9 cellular contexts compared by ENCODE assay signal in genomic region chr11:47394050-47394321, GRCh38. TPM values are rescaled to one million over a fixed set of nuclear protein-coding genes. Genes with fewer than 3 reads are reported as not detected.
DNase-seq lines count a peak whose midpoint lies in the region; ATAC-seq, FAIRE-seq and TF ChIP-seq lines count a peak whose summit lies in the region.
"Had no signal": no experiment of that assay in that cellular context is flagged by ENCODE, and none has a peak within 500 bp of the region (broad histone marks: within the 10 kb centered on the region; RNA-seq: fewer than 3 reads in every experiment).

No MANE protein-coding gene starts in this region.

- peak overlapping the region; percentile 72 for H3K4me3 Mint-ChIP-seq in CD8-positive, alpha-beta T cell
- peak overlapping the region; percentile 80 for H3K4me3 Mint-ChIP-seq in T-helper 17 cell
- H3K4me3 Mint-ChIP-seq: mesothelial cell of epicardium had no signal

- TF ChIP-seq CTCF in CD8-positive, alpha-beta T cell (IDR thresholded peaks at IDR 0.05) = no peak
- TF ChIP-seq CTCF in D721Med (IDR thresholded peaks at IDR 0.05; ENCODE audit: insufficient read depth, missing control alignments) (no peak), GM10248 (IDR thresholded peaks at IDR 0.05; ENCODE audit: control extremely low read depth, extremely low read depth, low read depth, missing control alignments) (no peak)

- CTCF ChIA-PET in CD8-positive, alpha-beta T cell (lab: Charles Lee) = interaction anchor here (1.1 to 15.9 kb wide), 4 partner anchors 11 to 22 kb away, joined by 4 to 175 read pairs (median 16); no protein-coding TSS in a partner anchor
- CTCF ChIA-PET in GM10248 (lab: Yijun Ruan, JAX) = interaction anchor here (1.2 to 10.0 kb wide), 8 partner anchors 8 to 224 kb away, joined by 3 to 92 read pairs (median 4); partner anchors contain the start of gene SLC39A13

- no peaks in the 10 kb centered on the region for H3K36me3 ChIP-seq in CD8-positive, alpha-beta T cell (ENCODE audit: insufficient read depth, low read length)

- H3K4me1 ChIP-seq in CD8-positive, alpha-beta T cell (ENCODE audit: insufficient read depth, low read length) = peaks cover 56% of the 10 kb centered on the region

- H3K36me3 Mint-ChIP-seq in CD8-positive, alpha-beta T cell = no peaks in the 10 kb centered on the region
- H3K36me3 Mint-ChIP-seq in T-helper 17 cell (ENCODE audit: low read depth) = no peaks in the 10 kb centered on the region
- H3K36me3 Mint-ChIP-seq: mesothelial cell of epicardium had no signal

- no peak for ATAC-seq in CD8-positive, alpha-beta T cell
- ATAC-seq in T-helper 17 cell (no peak), Right ventricle myocardium superior (ENCODE audit: poor library complexity) (peak; percentile 30)

- no peaks in the 10 kb centered on the region for H3K27me3 Mint-ChIP-seq in CD8-positive, alpha-beta T cell (ENCODE audit: low read depth)
- no peaks in the 10 kb centered on the region for H3K27me3 Mint-ChIP-seq in T-helper 17 cell

- no peaks in the 10 kb centered on the region for H3K9me3 Mint-ChIP-seq in CD8-positive, alpha-beta T cell
- H3K9me3 Mint-ChIP-seq: mesothelial cell of epicardium had no signal

- H3K27me3 ChIP-seq in CD8-positive, alpha-beta T cell (ENCODE audit: insufficient read depth, low read length) = no peaks in the 10 kb centered on the region

- DNase-seq in CD8-positive, alpha-beta T cell = no peak
- DNase-seq in T-helper 17 cell = no peak
- peak; percentile 72 for DNase-seq in Right ventricle myocardium superior
- peak; percentile 82 for DNase-seq in posterior vena cava (ENCODE audit: low spot score)
- no peak for DNase-seq in globus pallidus (ENCODE audit: low spot score)
- DNase-seq in D721Med (ENCODE audit: insufficient read length, low spot score) = no peak
- no peak for DNase-seq in GM10248 (ENCODE audit: extremely low spot score)
- DNase-seq in NCI-H1436 (lab: John Stamatoyannopoulos, UW) = no peak

- peak overlapping the region; percentile 94 for H3K27ac Mint-ChIP-seq in CD8-positive, alpha-beta T cell
- H3K27ac Mint-ChIP-seq in T-helper 17 cell = peak overlapping the region; percentile 91
- H3K27ac Mint-ChIP-seq: mesothelial cell of epicardium had no signal

- FAIRE-seq in D721Med (lab: Jason Lieb, UNC) = no peak

- peak overlapping the region; percentile 68 for H3K27ac ChIP-seq in CD8-positive, alpha-beta T cell (ENCODE audit: low read depth, low read length)

- H3K4me3 ChIP-seq in CD8-positive, alpha-beta T cell (ENCODE audit: low read depth, low read length) = peak overlapping the region; percentile 50

- intact Hi-C loops in CD8-positive, alpha-beta T cell (cut with DNase I, micrococcal nuclease) = loop anchor here in 1 of 2 experiments (1.0 kb wide), 1 partner anchor 14 kb away; the partner anchor contains the start of gene SLC39A13
- intact Hi-C loops in Right ventricle myocardium superior (cut with DNase I) (no loop called here), posterior vena cava (cut with DNase I) (no loop called here)

- H3K4me1 Mint-ChIP-seq in CD8-positive, alpha-beta T cell (ENCODE audit: low read depth) = peaks cover 68% of the 10 kb centered on the region
- H3K4me1 Mint-ChIP-seq in T-helper 17 cell = peaks cover 22% of the 10 kb centered on the region

- no peaks in the 10 kb centered on the region for H3K9me3 ChIP-seq in CD8-positive, alpha-beta T cell (ENCODE audit: low read length)
- H3K9me3 ChIP-seq in T-helper 17 cell (ENCODE audit: control insufficient read depth, low read length, poor library complexity, severe bottlenecking) = no peaks in the 10 kb centered on the region

- POLR2A ChIA-PET in CD8-positive, alpha-beta T cell (lab: Charles Lee) = interaction anchor here (1.0 to 2.9 kb wide), 2 partner anchors 15 to 16 kb away, joined by 3 to 14 read pairs; partner anchors contain the start of gene SLC39A13
- POLR2A ChIA-PET in GM10248 (lab: Yijun Ruan, JAX) = no interaction called here

RNA-seq across cellular contexts. Expression of gene SLC39A13, which starts 14.4 kb away (rescaled TPM):
- 10 to 100 TPM; 34.0 to 34.6 TPM for total RNA-seq in CD8-positive, alpha-beta T cell
- total RNA-seq in T-helper 17 cell = 10 to 100 TPM; 31.6 to 31.8 TPM
- 34.5 TPM for total RNA-seq in Right ventricle myocardium superior
- total RNA-seq in posterior vena cava = 10 to 100 TPM; 96.1 to 98.1 TPM

RNA-seq across cellular contexts. Expression of gene SPI1, which starts 15.6 kb away (rescaled TPM):
- total RNA-seq in CD8-positive, alpha-beta T cell = 1 to 10 TPM in 1 of 2 experiments, under 1 TPM in 1; 0.58 to 1.1 TPM
- total RNA-seq in T-helper 17 cell (10 to 100 TPM in 1 of 2 donors, 1 to 10 TPM in 1; 4.9 to 14.9 TPM), Right ventricle myocardium superior (11.1 TPM), posterior vena cava (10 to 100 TPM; 27.7 to 47.0 TPM)
- total RNA-seq: mesothelial cell of epicardium had no signal

RNA-seq across cellular contexts. Expression of gene PSMC3, which starts 32.3 kb away (rescaled TPM):
- total RNA-seq in CD8-positive, alpha-beta T cell = 10 to 100 TPM; 58.1 to 63.4 TPM
- total RNA-seq in T-helper 17 cell (10 to 100 TPM; 47.8 to 55.2 TPM), Right ventricle myocardium superior (166 TPM), posterior vena cava (100 to 1,000 TPM; 104 to 129 TPM)

RNA-seq across cellular contexts. Expression of gene MYBPC3, which starts 41.5 kb away (rescaled TPM):
- total RNA-seq in CD8-positive, alpha-beta T cell = not detected
- total RNA-seq in T-helper 17 cell (under 1 TPM in 1 of 2 donors, not detected in 1; 0.10 TPM), Right ventricle myocardium superior (2,568 TPM), posterior vena cava (under 1 TPM; 0.19 to 0.37 TPM)
- total RNA-seq: mesothelial cell of epicardium had no signal

RNA-seq across cellular contexts. Expression of gene RAPSN, which starts 55.0 kb away (rescaled TPM):
- under 1 TPM; 0.84 to 0.94 TPM for total RNA-seq in CD8-positive, alpha-beta T cell
- total RNA-seq in T-helper 17 cell (1 to 10 TPM; 3.0 to 3.1 TPM), Right ventricle myocardium superior (6.7 TPM), posterior vena cava (under 1 TPM; 0.33 to 0.69 TPM)

Comparison
In these comparisons a context has a peak if more than half of its experiments do, and no peak if none do; other contexts are left out.
1. DNase-seq: peak in Right ventricle myocardium superior (single experiment) and posterior vena cava (single experiment); none in CD8-positive, alpha-beta T cell (0 of 7), T-helper 17 cell (0 of 3), globus pallidus (single experiment), D721Med (single experiment), GM10248 (single experiment) and NCI-H1436 (single experiment).